9 cellular contexts compared by ENCODE assay signal in genomic region chr1:11918779-11919519, GRCh38. TPM values are rescaled to one million over a fixed set of nuclear protein-coding genes. Genes with fewer than 3 reads are reported as not detected.
DNase-seq lines count a peak whose midpoint lies in the region; ATAC-seq, FAIRE-seq and TF ChIP-seq lines count a peak whose summit lies in the region.
"Had no signal": no experiment of that assay in that cellular context is flagged by ENCODE, and none has a peak within 500 bp of the region (broad histone marks: within the 10 kb centered on the region; RNA-seq: fewer than 3 reads in every experiment).

No MANE protein-coding gene starts in this region.

- intact Hi-C loops in GM12878 (cut with micrococcal nuclease; ENCODE audit: unreplicated experiment) (no loop called here), left ventricle myocardium superior (cut with micrococcal nuclease) (no loop called here)

- CTCF ChIA-PET in GM12878 (lab: Yijun Ruan, JAX): interaction anchor here (0.6 kb wide), 1 partner anchor 48 kb away, joined by 3 read pairs; no protein-coding TSS in a partner anchor

- SMC1A ChIA-PET in GM12878 (lab: Charles Lee; ENCODE audit: uncharacterized antibody, unreplicated experiment): interaction anchor here (2.5 kb wide), 1 partner anchor 9 kb away, joined by 8 read pairs; no protein-coding TSS in a partner anchor

- FAIRE-seq in GM12878 (lab: Jason Lieb, UNC) (no peak), frontal cortex (lab: Jason Lieb, UNC) (no peak)

- DNase-seq in H4 (ENCODE audit: low spot score) (peak; percentile 60), GM12878 (ENCODE audit: low read depth, low spot score) (no peak), left ventricle myocardium superior (peak; percentile 78), frontal cortex (ENCODE audit: low spot score in 2 of 2) (no peak), SK-N-DZ (ENCODE audit: low spot score) (no peak), NCI-H1694 treated with DMSO at 0.1 percent for 48 hours (lab: John Stamatoyannopoulos, UW) (no peak), NCI-H748 treated with DMSO at 0.1 percent for 48 hours (lab: John Stamatoyannopoulos, UW) (no peak)
- DNase-seq: GF-D8 had no signal

- H3K9me3 ChIP-seq in GM12878 (replicated peaks; ENCODE audit: control insufficient read depth, insufficient read depth, low read length): no peaks in the 10 kb centered on the region
- H3K9me3 ChIP-seq in skeletal muscle satellite cell (replicated peaks; ENCODE audit: low read length): no peaks in the 10 kb centered on the region

- H3K79me2 ChIP-seq in GM12878 (ENCODE audit: control insufficient read depth, insufficient read depth, low read length): peaks cover 22% of the 10 kb centered on the region

- H4K20me1 ChIP-seq in GM12878 (ENCODE audit: control insufficient read depth, insufficient read depth): no peaks in the 10 kb centered on the region

- peaks cover 10 to 24% of the 10 kb centered on the region in 2 experiments; a peak in 3 of 4 replicates for H3K36me3 ChIP-seq in GM12878 (ENCODE audit: control insufficient read depth in 2 of 2, insufficient read depth in 2 of 2, low read length in 1 of 2)
- H3K36me3 ChIP-seq in skeletal muscle satellite cell (ENCODE audit: insufficient read depth, low read length): peaks cover 34% of the 10 kb centered on the region

- BruUV-seq in GM12878 (replicated peaks; lab: Mats Ljungman, UMichigan): no TSS peak

- H2AFZ ChIP-seq in GM12878 (ENCODE audit: control insufficient read depth, low read depth, low read length): no peak overlapping the region

- POLR2A ChIA-PET in GM12878 (lab: Charles Lee): interaction anchor here (1.0 kb wide), 1 partner anchor 28 kb away, joined by 3 read pairs; no protein-coding TSS in a partner anchor

- H3K4me3 ChIP-seq in GM12878 (no peak overlapping the region), skeletal muscle satellite cell (ENCODE audit: low read length) (no peak overlapping the region)

- peak overlapping the region; percentile 23; the same call in 1 of the 2 replicates for H3K4me2 ChIP-seq in GM12878 (ENCODE audit: control insufficient read depth, insufficient read depth)
- peak overlapping the region; percentile 36 for H3K4me2 ChIP-seq in skeletal muscle satellite cell (ENCODE audit: low read length)

- TF ChIP-seq CTCF in GM12878 (IDR thresholded peaks at IDR 0.05 in 2 of 3, conservative IDR thresholded peaks at IDR 0.05 in 1 of 3; ENCODE audit: control insufficient read depth in 2 of 3, extremely low read depth in 1 of 3, insufficient read depth in 1 of 3, low read depth in 3 of 3, low read length in 3 of 3): no peak

- no peak overlapping the region for H3K27ac ChIP-seq in GM12878 (ENCODE audit: control insufficient read depth, insufficient read depth)

- 86% methylated on average over 14 of the region's 14 CpGs for WGBS in GM12878 (ENCODE audit: insufficient coverage, insufficient replicate concordance, low lambda C conversion rate, missing lambda C conversion rate)

- H3K4me1 ChIP-seq in GM12878 (ENCODE audit: control insufficient read depth, insufficient read depth, low read length) (peaks cover 11% of the 10 kb centered on the region), skeletal muscle satellite cell (ENCODE audit: control insufficient read depth, insufficient read depth, low read length) (peaks cover 36% of the 10 kb centered on the region)

- RAD21 ChIA-PET in GM12878 (lab: Charles Lee; ENCODE audit: unreplicated experiment): no interaction called here

- TF ChIP-seq POLR2A in GM12878 (IDR thresholded peaks at IDR 0.05; ENCODE audit: low read depth, low read length): no peak

- ATAC-seq in GM12878 (no peak), left ventricle myocardium superior (peak; percentile 89)

- TF ChIP-seq EP300 in GM12878 (IDR thresholded peaks at IDR 0.05; ENCODE audit: borderline replicate concordance in 1 of 2, control insufficient read depth in 1 of 2, low read depth in 2 of 2, low read length in 2 of 2): no peak

- H3K27me3 ChIP-seq in GM12878 (replicated peaks in 1 of 2; ENCODE audit: control insufficient read depth in 2 of 2, insufficient read depth in 2 of 2, low read length in 1 of 2) (no peaks in the 10 kb centered on the region), skeletal muscle satellite cell (ENCODE audit: control insufficient read depth, insufficient read depth, low read length) (no peaks in the 10 kb centered on the region)

- in situ Hi-C loops in GM12878 (cut with MboI): no loop called here

- no peak for TF ChIP-seq RAD21 in GM12878 (IDR thresholded peaks at IDR 0.05; ENCODE audit: insufficient read depth, low read depth, low read length)

- H3K9ac ChIP-seq in GM12878 (ENCODE audit: control insufficient read depth, insufficient read depth, low read length): no peak overlapping the region
- H3K9ac ChIP-seq in skeletal muscle satellite cell (ENCODE audit: low read depth, low read length): no peak overlapping the region

TF ChIP-seq in GM12878, 131 proteins besides CTCF, POLR2A, EP300 and RAD21 (continues in another document):
- TF ChIP-seq BCL3 (IDR thresholded peaks at IDR 0.05; ENCODE audit: borderline replicate concordance, insufficient read depth, low read depth, low read length, poor library complexity, severe bottlenecking) (no peak), HSF1 (IDR thresholded peaks at IDR 0.05; ENCODE audit: low read depth, low read length) (no peak)

RNA-seq across cellular contexts. Expression of gene KIAA2013, which starts 7.3 kb away (rescaled TPM):
- total RNA-seq in H4 (2014; rRNA removed; shearing (Covaris generic)): 29.9 and 38.9 TPM in 2 replicates
- 54.8 and 62.9 TPM in 2 replicates for total RNA-seq in GM12878 (2013; cell fraction: nucleolus; rRNA removed)
- total RNA-seq in GM12878 (2014; rRNA removed) (40.4 and 46.5 TPM in 2 replicates), GM12878 (2014; rRNA removed; fragmentation: Illumina TruSeq; extraction: Trizol) (12.8 and 15.3 TPM in 2 replicates), GM12878 (2021) (42.4 and 43.2 TPM in 2 replicates), left ventricle myocardium superior (35.8 TPM), frontal cortex (20.0 TPM)
- 20.6 TPM for polyA plus RNA-seq in GM12878 (2011; ENCODE audit: low read depth)
- polyA plus RNA-seq in GM12878 (2011; rRNA removed) (22.3 and 36.7 TPM in 2 replicates), GM12878 (2014; fragmentation: Illumina TruSeq; extraction: Trizol) (4.3 and 13.1 TPM in 2 replicates), GM12878 (2014; fragmentation: Nextera tagmentation; extraction: Ambion mirVana) (1 to 10 TPM; 1.9 to 5.0 TPM), GM12878 (2014; rRNA removed) (44.9 and 46.5 TPM in 2 replicates), GM12878 (2016; fragmentation: Nextera tagmentation; extraction: Ambion mirVana) (1 to 10 TPM; 5.3 to 6.6 TPM)
- polyA plus RNA-seq in GM12878 (2011; cell fraction: cytosol; rRNA removed): 70.4 and 99.3 TPM in 2 replicates
- 56.0 and 67.2 TPM in 2 replicates for polyA plus RNA-seq in GM12878 (2011; cell fraction: nucleus; rRNA removed)
- polyA plus RNA-seq in GM12878 (2012): 35.1 and 41.3 TPM in 2 replicates
- 36.1 and 66.9 TPM in 2 replicates for polyA minus RNA-seq in GM12878 (2011; rRNA and poly(A)+ RNA removed)
- 22.1 and 22.5 TPM in 2 replicates for polyA minus RNA-seq in GM12878 (2011; cell fraction: cytosol; rRNA and poly(A)+ RNA removed)
- 12.1 and 21.5 TPM in 2 replicates for polyA minus RNA-seq in GM12878 (2011; cell fraction: nucleus; rRNA and poly(A)+ RNA removed)
- total RNA-seq in skeletal muscle satellite cell (2012; rRNA removed): 68.4 and 73.2 TPM in 2 replicates
- 46.4 and 48.2 TPM in 2 replicates for polyA plus RNA-seq in SK-N-DZ (2014; cell fraction: cytosol; rRNA removed)
- polyA plus RNA-seq in SK-N-DZ (2014; cell fraction: nucleus; rRNA removed): 24.1 and 27.6 TPM in 2 replicates

RNA-seq across cellular contexts. Expression of gene PLOD1, which starts 15.6 kb away (rescaled TPM):
- 105 and 112 TPM in 2 replicates for total RNA-seq in H4 (2014; rRNA removed; shearing (Covaris generic))
- 85.4 and 93.8 TPM in 2 replicates for total RNA-seq in GM12878 (2013; cell fraction: nucleolus; rRNA removed)
- total RNA-seq in GM12878 (2014; rRNA removed): 30.8 and 35.9 TPM in 2 replicates
- total RNA-seq in GM12878 (2014; rRNA removed; fragmentation: Illumina TruSeq; extraction: Trizol): 19.9 and 20.3 TPM in 2 replicates
- 41.2 and 42.6 TPM in 2 replicates for total RNA-seq in GM12878 (2021)
- 20.1 TPM for polyA plus RNA-seq in GM12878 (2011; ENCODE audit: low read depth)
- 15.5 and 33.5 TPM in 2 replicates for polyA plus RNA-seq in GM12878 (2011; rRNA removed)
- 45.6 and 46.0 TPM in 2 replicates for polyA plus RNA-seq in GM12878 (2011; cell fraction: cytosol; rRNA removed)
- 61.9 and 76.3 TPM in 2 replicates for polyA plus RNA-seq in GM12878 (2011; cell fraction: nucleus; rRNA removed)
- polyA plus RNA-seq in GM12878 (2012): 48.1 and 49.8 TPM in 2 replicates
- 13.8 and 23.9 TPM in 2 replicates for polyA plus RNA-seq in GM12878 (2014; fragmentation: Illumina TruSeq; extraction: Trizol)
- polyA plus RNA-seq in GM12878 (2014; fragmentation: Nextera tagmentation; extraction: Ambion mirVana): 10 to 100 TPM; 10.6 to 11.5 TPM
- 25.7 and 33.2 TPM in 2 replicates for polyA plus RNA-seq in GM12878 (2014; rRNA removed)
- 10 to 100 TPM; 32.9 to 37.3 TPM for polyA plus RNA-seq in GM12878 (2016; fragmentation: Nextera tagmentation; extraction: Ambion mirVana)
- polyA minus RNA-seq in GM12878 (2011; rRNA and poly(A)+ RNA removed): 34.0 and 56.4 TPM in 2 replicates
- 24.3 and 30.3 TPM in 2 replicates for polyA minus RNA-seq in GM12878 (2011; cell fraction: cytosol; rRNA and poly(A)+ RNA removed)
- polyA minus RNA-seq in GM12878 (2011; cell fraction: nucleus; rRNA and poly(A)+ RNA removed): 20.9 and 24.7 TPM in 2 replicates
- total RNA-seq in left ventricle myocardium superior: 64.4 TPM
- 267 and 303 TPM in 2 replicates for total RNA-seq in skeletal muscle satellite cell (2012; rRNA removed)
- 15.5 TPM for total RNA-seq in frontal cortex
- polyA plus RNA-seq in SK-N-DZ (2014; cell fraction: cytosol; rRNA removed): 36.1 and 44.4 TPM in 2 replicates
- polyA plus RNA-seq in SK-N-DZ (2014; cell fraction: nucleus; rRNA removed): 31.4 and 49.3 TPM in 2 replicates

Comparison
In these comparisons a context has a peak if more than half of its experiments do, and no peak if none do; other contexts are left out.
1. DNase-seq: peak in H4 (single experiment) and left ventricle myocardium superior (single experiment); none in GM12878 (single experiment), frontal cortex (0 of 2), SK-N-DZ (single experiment), NCI-H1694 treated with DMSO at 0.1 percent for 48 hours (single experiment) and NCI-H748 treated with DMSO at 0.1 percent for 48 hours (single experiment).